Comparison of ENCODE assay signal across 14 cellular contexts in genomic region chr11:46615756-46616155, GRCh38. TPM values are rescaled to one million over a fixed set of nuclear protein-coding genes. Genes with fewer than 3 reads are reported as not detected.
A peak's percentile ranks its signal among the peaks of the same experiment; 100 is the strongest.
DNase-seq lines count a peak whose midpoint lies in the region; ATAC-seq, FAIRE-seq and TF ChIP-seq lines count a peak whose summit lies in the region.
"Had no signal": no experiment of that assay in that cellular context is flagged by ENCODE, and none has a peak within 500 bp of the region (broad histone marks: within the 10 kb centered on the region; RNA-seq: fewer than 3 reads in every experiment).

No MANE protein-coding gene starts in this region.

- TF ChIP-seq CTCF in PC-3 (conservative IDR thresholded peaks at IDR 0.05; ENCODE audit: low read depth, low read length) (no peak), H1 (IDR thresholded peaks at IDR 0.05; ENCODE audit: control extremely low read depth in 1 of 3, insufficient read depth in 1 of 3, low read depth in 1 of 3, low read length in 3 of 3) (no peak)

- no peaks in the 10 kb centered on the region for H3K9me3 ChIP-seq in PC-3 (ENCODE audit: low read length)
- H3K9me3 ChIP-seq in H1 (ENCODE audit: insufficient read depth in 2 of 2, low read depth in 1 of 2, low read length in 1 of 2), result no peaks in the 10 kb centered on the region
- no peaks in the 10 kb centered on the region for H3K9me3 ChIP-seq in skeletal muscle tissue (ENCODE audit: control insufficient read depth in 3 of 3, low read length in 3 of 3)
- H3K9me3 ChIP-seq: prostate gland had no signal

- no TSS peak for BruUV-seq in PC-3 (replicated peaks; lab: Mats Ljungman, UMichigan)

- FAIRE-seq in H1 (lab: Jason Lieb, UNC), result no peak
- FAIRE-seq: GM12891 had no signal

- H3F3A ChIP-seq in PC-3 (ENCODE audit: low read length, unreplicated experiment), result no peaks in the 10 kb centered on the region

- no peak overlapping the region for H3K23ac ChIP-seq in H1 (ENCODE audit: insufficient read length)

- H2BK12ac ChIP-seq in H1 (ENCODE audit: low read depth, low read length), result 0 out of 2 replicates have a peak overlapping the region, but pooled peaks have one; percentile 39

- H3K36me3 ChIP-seq in PC-3 (ENCODE audit: low read depth, low read length) (no peaks in the 10 kb centered on the region), H1 (ENCODE audit: control insufficient read depth in 2 of 4, insufficient read depth in 4 of 4, low read length in 3 of 4) (no peaks in the 10 kb centered on the region), skeletal muscle tissue (ENCODE audit: control insufficient read depth in 3 of 3, insufficient read depth in 3 of 3, low read length in 3 of 3) (no peaks in the 10 kb centered on the region)
- H3K36me3 ChIP-seq: prostate gland had no signal

- no peak overlapping the region for H2BK5ac ChIP-seq in H1 (ENCODE audit: low read depth, low read length)

- no peak overlapping the region for H2BK20ac ChIP-seq in H1 (ENCODE audit: low read length)

- POLR2A ChIA-PET in PC-3 (lab: Charles Lee; ENCODE audit: unreplicated experiment) (no interaction called here), H1 (lab: Charles Lee; ENCODE audit: partially characterized antibody) (interaction anchor here (0.9 to 1.4 kb wide), 3 partner anchors 9 to 38 kb away, joined by 3 read pairs; no protein-coding TSS in a partner anchor)

- CTCF ChIA-PET in activated naive CD4-positive, alpha-beta T cell treated with anti-CD3 and anti-CD28 coated beads, Interleukin-2, amount 10 ng/mL, durations not matched to agents 7 days and 5 days (lab: Charles Lee), result interaction anchor here (0.8 kb wide), 1 partner anchor 36 kb away, joined by 3 read pairs; no protein-coding TSS in a partner anchor
- CTCF ChIA-PET in PC-3 (lab: Charles Lee) (no interaction called here), H1 (lab: Charles Lee; ENCODE audit: partially characterized antibody) (interaction anchor here (0.8 to 1.0 kb wide), 3 partner anchors 18 to 267 kb away, joined by 3 to 4 read pairs (median 3); no protein-coding TSS in a partner anchor)

- no peak overlapping the region for H3K4me3 ChIP-seq in PC-3 (ENCODE audit: low read length)
- H3K4me3 ChIP-seq in H1 (ENCODE audit: extremely low read depth in 1 of 4, insufficient read depth in 2 of 4, low read depth in 3 of 4, low read length in 4 of 4), result no peak overlapping the region; a peak in 1 of 8 replicates
- peak overlapping the region in 2 of 3 donors; percentile 5 to 22 for H3K4me3 ChIP-seq in skeletal muscle tissue (ENCODE audit: low read length in 3 of 3)

- H3K27me3 ChIP-seq in PC-3 (ENCODE audit: low read length) (no peaks in the 10 kb centered on the region), H1 (replicated peaks in 1 of 4; ENCODE audit: control insufficient read depth in 3 of 4, extremely low read depth in 1 of 4, insufficient read depth in 3 of 4, low read length in 3 of 4) (no peaks in the 10 kb centered on the region), skeletal muscle tissue (ENCODE audit: control insufficient read depth in 3 of 3, insufficient read depth in 3 of 3, low read length in 3 of 3) (no peaks in the 10 kb centered on the region)

- H3K27ac Mint-ChIP-seq in activated naive CD4-positive, alpha-beta T cell treated with anti-CD3 and anti-CD28 coated beads, Interleukin-2, amount 10 ng/mL, durations not matched to agents 7 days and 5 days, result peak overlapping the region; percentile 62
- peak overlapping the region in 1 of 2 donors; percentile 56 for H3K27ac Mint-ChIP-seq in effector memory CD8-positive, alpha-beta T cell

- peaks cover 5% of the 10 kb centered on the region; the same call in 1 of the 2 replicates for H3K79me1 ChIP-seq in H1 (ENCODE audit: low read depth, low read length)

- 0 out of 2 replicates have a peak, but pooled peaks cover 1% of the 10 kb centered on the region for H3K23me2 ChIP-seq in H1 (ENCODE audit: low read depth, low read length)

- H4K20me1 ChIP-seq in PC-3 (ENCODE audit: low read length), result no peaks in the 10 kb centered on the region
- no peaks in the 10 kb centered on the region for H4K20me1 ChIP-seq in H1 (replicated peaks in 1 of 2; ENCODE audit: control insufficient read depth in 1 of 2, insufficient read depth in 2 of 2, low read length in 2 of 2)

- H3K4me1 ChIP-seq in PC-3 (ENCODE audit: insufficient read depth, low read length), result peaks cover 15% of the 10 kb centered on the region
- H3K4me1 ChIP-seq in H1 (replicated peaks in 1 of 4; ENCODE audit: control insufficient read depth in 3 of 4, insufficient read depth in 4 of 4, low read length in 3 of 4), result no peaks in the 10 kb centered on the region; a peak in 1 of 7 replicates
- peaks cover 17 to 33% (median 24%) of the 10 kb centered on the region in 3 donors for H3K4me1 ChIP-seq in skeletal muscle tissue (ENCODE audit: control insufficient read depth in 3 of 3, insufficient read depth in 3 of 3, low read length in 3 of 3)
- H3K4me1 ChIP-seq: prostate gland had no signal

- no peak overlapping the region for H3K4me3 Mint-ChIP-seq in activated naive CD4-positive, alpha-beta T cell treated with anti-CD3 and anti-CD28 coated beads, Interleukin-2, amount 10 ng/mL, durations not matched to agents 7 days and 5 days
- peak overlapping the region in 1 of 2 donors; percentile 90 for H3K4me3 Mint-ChIP-seq in effector memory CD8-positive, alpha-beta T cell

- H2AK5ac ChIP-seq in H1 (ENCODE audit: low read depth, low read length), result no peak overlapping the region

- H3K56ac ChIP-seq in H1 (replicated peaks; ENCODE audit: insufficient read length, low read depth, low read length), result no peak overlapping the region

- H3K79me2 ChIP-seq in PC-3 (ENCODE audit: low read length) (peaks cover 29% of the 10 kb centered on the region), H1 (ENCODE audit: control insufficient read depth in 1 of 2, insufficient read depth in 2 of 2, low read length in 2 of 2) (peaks cover 0 to 27% of the 10 kb centered on the region in 2 experiments; a peak in 3 of 4 replicates)

- peaks cover 37% of the 10 kb centered on the region for H3K4me1 Mint-ChIP-seq in activated naive CD4-positive, alpha-beta T cell treated with anti-CD3 and anti-CD28 coated beads, Interleukin-2, amount 10 ng/mL, durations not matched to agents 7 days and 5 days
- H3K4me1 Mint-ChIP-seq in effector memory CD8-positive, alpha-beta T cell (ENCODE audit: low read depth in 2 of 2), result peaks cover 20 to 24% of the 10 kb centered on the region in 2 donors

- H2BK120ac ChIP-seq in H1 (replicated peaks; ENCODE audit: low read depth, low read length), result no peak overlapping the region

- H4K91ac ChIP-seq in H1 (replicated peaks; ENCODE audit: insufficient read length, low read length), result no peak overlapping the region

- H3K14ac ChIP-seq in H1 (ENCODE audit: insufficient read length), result no peak overlapping the region

- H3K4me2 ChIP-seq in PC-3 (ENCODE audit: low read length), result peak overlapping the region; percentile 91
- H3K4me2 ChIP-seq in H1 (ENCODE audit: insufficient read depth in 1 of 2, low read depth in 2 of 2, low read length in 2 of 2), result no peak overlapping the region; a peak in 1 of 4 replicates

- no peak overlapping the region for H4K5ac ChIP-seq in H1 (ENCODE audit: insufficient read length, low read depth, low read length)

- H3K18ac ChIP-seq in H1 (ENCODE audit: extremely low read depth, low read length), result no peak overlapping the region

- no peaks in the 10 kb centered on the region for H3K27me3 Mint-ChIP-seq in activated naive CD4-positive, alpha-beta T cell treated with anti-CD3 and anti-CD28 coated beads, Interleukin-2, amount 10 ng/mL, durations not matched to agents 7 days and 5 days
- H3K27me3 Mint-ChIP-seq in effector memory CD8-positive, alpha-beta T cell, result no peaks in the 10 kb centered on the region

- no peak overlapping the region for H3K9ac ChIP-seq in PC-3 (ENCODE audit: low read length)
- no peak overlapping the region for H3K9ac ChIP-seq in H1 (replicated peaks in 1 of 4; ENCODE audit: extremely low read depth in 1 of 4, low read depth in 3 of 4, low read length in 3 of 4)
- H3K9ac ChIP-seq in skeletal muscle tissue (ENCODE audit: low read depth in 1 of 3, low read length in 3 of 3), result no peak overlapping the region

- no peak for TF ChIP-seq RAD21 in H1 (IDR thresholded peaks at IDR 0.05 in 1 of 2, conservative IDR thresholded peaks at IDR 0.05 in 1 of 2; ENCODE audit: low read depth in 2 of 2, low read length in 2 of 2)

- no peak overlapping the region for H3K27ac ChIP-seq in PC-3 (ENCODE audit: low read length)
- H3K27ac ChIP-seq in H1 (ENCODE audit: low read depth, low read length), result no peak overlapping the region
- H3K27ac ChIP-seq in skeletal muscle tissue (ENCODE audit: low read depth, low read length), result no peak overlapping the region
- no peak overlapping the region for H3K27ac ChIP-seq in caudate nucleus (ENCODE audit: low read depth, low read length)
- H3K27ac ChIP-seq: C4-2B, prostate gland had no signal

- H4K8ac ChIP-seq in H1 (ENCODE audit: extremely low read depth, insufficient read depth, low read length), result no peak overlapping the region

- WGBS in H1 (ENCODE audit: extremely low coverage in 1 of 2, insufficient coverage in 1 of 2, insufficient read length in 1 of 2, insufficient replicate concordance in 2 of 2, low coverage in 1 of 2, low lambda C conversion rate in 2 of 2, missing lambda C conversion rate in 1 of 2), 2 experiments, result 89% methylated on average over 7 of the region's 7 CpGs; no CpG with 5 or more reads in 1 of the 2 experiments

- no peaks in the 10 kb centered on the region for H3K9me2 ChIP-seq in PC-3 (replicated peaks; ENCODE audit: low read length)

- TF ChIP-seq POLR2A in H1 (IDR thresholded peaks at IDR 0.05; ENCODE audit: control extremely low read depth in 1 of 2, low read depth in 2 of 2, low read length in 2 of 2), result no peak

- H3K9me3 Mint-ChIP-seq in activated naive CD4-positive, alpha-beta T cell treated with anti-CD3 and anti-CD28 coated beads, Interleukin-2, amount 10 ng/mL, durations not matched to agents 7 days and 5 days, result no peaks in the 10 kb centered on the region
- no peaks in the 10 kb centered on the region for H3K9me3 Mint-ChIP-seq in effector memory CD8-positive, alpha-beta T cell

- H2AFZ ChIP-seq in PC-3 (ENCODE audit: low read length), result no peak overlapping the region
- no peak overlapping the region for H2AFZ ChIP-seq in H1 (ENCODE audit: low read length)

- intact Hi-C loops in PC-3 (cut with micrococcal nuclease), result loop anchor here (2.0 kb wide), 2 partner anchors 21 to 61 kb away; partner anchors contain the start of gene AMBRA1

- DNase-seq in activated naive CD4-positive, alpha-beta T cell treated with anti-CD3 and anti-CD28 coated beads, Interleukin-2, amount 10 ng/mL, durations not matched to agents 7 days and 5 days, result no peak
- no peak for DNase-seq in activated naive CD4-positive, alpha-beta T cell (lab: John Stamatoyannopoulos, UW)
- peak; percentile 20 for DNase-seq in PC-3
- no peak for DNase-seq in H1 (ENCODE audit: low read depth in 1 of 2, low spot score in 2 of 2)
- DNase-seq in caudate nucleus (lab: John Stamatoyannopoulos, UW), result no peak
- DNase-seq in effector memory CD8-positive, alpha-beta T cell, result no peak
- no peak for DNase-seq in NCI-H446 treated with DMSO at 0.1 percent for 48 hours (lab: John Stamatoyannopoulos, UW)
- DNase-seq: activated CD4-positive, alpha-beta T cell treated with anti-CD3 and anti-CD28 coated beads for 48 hours; left colon; NCI-H2029 treated with DMSO at 0.1 percent for 48 hours had no signal

- no peak for ATAC-seq in PC-3
- ATAC-seq in effector memory CD8-positive, alpha-beta T cell (replicated peaks), result no peak
- ATAC-seq: left colon had no signal

- H3K36me3 Mint-ChIP-seq in activated naive CD4-positive, alpha-beta T cell treated with anti-CD3 and anti-CD28 coated beads, Interleukin-2, amount 10 ng/mL, durations not matched to agents 7 days and 5 days, result peaks cover 7% of the 10 kb centered on the region
- peaks cover 28% of the 10 kb centered on the region for H3K36me3 Mint-ChIP-seq in effector memory CD8-positive, alpha-beta T cell (ENCODE audit: insufficient read depth)

- no peak overlapping the region for H3K4ac ChIP-seq in H1 (replicated peaks; ENCODE audit: insufficient read length, low read depth, low read length)

- no peak overlapping the region for H2BK15ac ChIP-seq in H1 (ENCODE audit: low read length)

- TF ChIP-seq EP300 in H1 (IDR thresholded peaks at IDR 0.05; ENCODE audit: borderline replicate concordance in 1 of 2, low read depth in 2 of 2, low read length in 2 of 2), result no peak

RNA-seq across cellular contexts. Expression of gene HARBI1, which starts 1.3 kb away (rescaled TPM):
- total RNA-seq in PC-3 (2014; rRNA removed), result 1.7 and 6.5 TPM in 2 replicates
- 4.3 and 5.1 TPM in 2 replicates for total RNA-seq in H1 (2021; fragmentation: NEBNext Ultra II Directional; extraction: Animal tissue kit (Norgen Biotek cat#: 25700))
- polyA plus RNA-seq in H1 (2011; rRNA removed), result 2.7 and 3.8 TPM in 2 replicates
- polyA plus RNA-seq in H1 (2011; cell fraction: cytosol; rRNA removed), result 3.5 TPM
- polyA plus RNA-seq in H1 (2011; cell fraction: nucleus; rRNA removed), result 2.0 TPM
- polyA plus RNA-seq in H1 (2012, experiment 1 of 2), result 3.8 to 5.3 TPM (median 5.2 TPM) in 4 replicates
- 1.7 TPM for polyA plus RNA-seq in H1 (2012, experiment 2 of 2)
- polyA plus RNA-seq in H1 (2013, experiment 1 of 2), result 2.8 TPM
- polyA plus RNA-seq in H1 (2013, experiment 2 of 2), result 2.4 TPM
- polyA minus RNA-seq in H1 (2011; rRNA and poly(A)+ RNA removed), result 7.4 and 8.5 TPM in 2 replicates
- 2.0 TPM for polyA minus RNA-seq in H1 (2011; cell fraction: cytosol; rRNA and poly(A)+ RNA removed)
- 7.6 TPM for polyA minus RNA-seq in H1 (2011; cell fraction: nucleus; rRNA and poly(A)+ RNA removed)
- total RNA-seq in skeletal muscle tissue, result 4.7 TPM

RNA-seq across cellular contexts. Expression of gene ATG13, which starts 1.6 kb away (rescaled TPM):
- total RNA-seq in PC-3 (2014; rRNA removed) (95.0 and 97.3 TPM in 2 replicates), skeletal muscle tissue (30.8 TPM)
- 77.4 and 82.2 TPM in 2 replicates for total RNA-seq in H1 (2021; fragmentation: NEBNext Ultra II Directional; extraction: Animal tissue kit (Norgen Biotek cat#: 25700))
- polyA plus RNA-seq in H1 (2011; rRNA removed), result 65.0 and 99.4 TPM in 2 replicates
- polyA plus RNA-seq in H1 (2011; cell fraction: cytosol; rRNA removed), result 70.3 TPM
- 116 TPM for polyA plus RNA-seq in H1 (2011; cell fraction: nucleus; rRNA removed)
- polyA plus RNA-seq in H1 (2012, experiment 1 of 2), result 40.6 to 52.0 TPM (median 47.2 TPM) in 4 replicates
- 48.0 TPM for polyA plus RNA-seq in H1 (2012, experiment 2 of 2)
- polyA plus RNA-seq in H1 (2013, experiment 1 of 2), result 46.4 TPM
- polyA plus RNA-seq in H1 (2013, experiment 2 of 2), result 46.3 TPM
- 146 and 155 TPM in 2 replicates for polyA minus RNA-seq in H1 (2011; rRNA and poly(A)+ RNA removed)
- 48.5 TPM for polyA minus RNA-seq in H1 (2011; cell fraction: cytosol; rRNA and poly(A)+ RNA removed)
- polyA minus RNA-seq in H1 (2011; cell fraction: nucleus; rRNA and poly(A)+ RNA removed), result 72.1 TPM

RNA-seq across cellular contexts. Expression of gene AMBRA1, which starts 21.9 kb away (rescaled TPM):
- total RNA-seq in PC-3 (2014; rRNA removed) (15.8 and 18.0 TPM in 2 replicates), skeletal muscle tissue (17.7 TPM)
- 35.6 and 37.4 TPM in 2 replicates for total RNA-seq in H1 (2021; fragmentation: NEBNext Ultra II Directional; extraction: Animal tissue kit (Norgen Biotek cat#: 25700))
- 14.2 and 22.5 TPM in 2 replicates for polyA plus RNA-seq in H1 (2011; rRNA removed)
- 12.5 TPM for polyA plus RNA-seq in H1 (2011; cell fraction: cytosol; rRNA removed)
- 22.7 TPM for polyA plus RNA-seq in H1 (2011; cell fraction: nucleus; rRNA removed)
- polyA plus RNA-seq in H1 (2012, experiment 1 of 2), result 20.5 to 24.5 TPM (median 22.3 TPM) in 4 replicates
- 30.8 TPM for polyA plus RNA-seq in H1 (2012, experiment 2 of 2)
- polyA plus RNA-seq in H1 (2013, experiment 1 of 2), result 11.4 TPM
- 10.2 TPM for polyA plus RNA-seq in H1 (2013, experiment 2 of 2)
- polyA minus RNA-seq in H1 (2011; rRNA and poly(A)+ RNA removed), result 47.9 and 50.7 TPM in 2 replicates
- polyA minus RNA-seq in H1 (2011; cell fraction: cytosol; rRNA and poly(A)+ RNA removed), result 21.3 TPM
- polyA minus RNA-seq in H1 (2011; cell fraction: nucleus; rRNA and poly(A)+ RNA removed), result 58.3 TPM

Comparison
In these comparisons a context has a peak if more than half of its experiments do, and no peak if none do; other contexts are left out.
1. H3K4me3 ChIP-seq: peak in skeletal muscle tissue (2 of 3); none in PC-3 (single experiment) and H1 (0 of 4).